ENCODE assay signal across 8 cellular contexts in the genomic region with DNA sequence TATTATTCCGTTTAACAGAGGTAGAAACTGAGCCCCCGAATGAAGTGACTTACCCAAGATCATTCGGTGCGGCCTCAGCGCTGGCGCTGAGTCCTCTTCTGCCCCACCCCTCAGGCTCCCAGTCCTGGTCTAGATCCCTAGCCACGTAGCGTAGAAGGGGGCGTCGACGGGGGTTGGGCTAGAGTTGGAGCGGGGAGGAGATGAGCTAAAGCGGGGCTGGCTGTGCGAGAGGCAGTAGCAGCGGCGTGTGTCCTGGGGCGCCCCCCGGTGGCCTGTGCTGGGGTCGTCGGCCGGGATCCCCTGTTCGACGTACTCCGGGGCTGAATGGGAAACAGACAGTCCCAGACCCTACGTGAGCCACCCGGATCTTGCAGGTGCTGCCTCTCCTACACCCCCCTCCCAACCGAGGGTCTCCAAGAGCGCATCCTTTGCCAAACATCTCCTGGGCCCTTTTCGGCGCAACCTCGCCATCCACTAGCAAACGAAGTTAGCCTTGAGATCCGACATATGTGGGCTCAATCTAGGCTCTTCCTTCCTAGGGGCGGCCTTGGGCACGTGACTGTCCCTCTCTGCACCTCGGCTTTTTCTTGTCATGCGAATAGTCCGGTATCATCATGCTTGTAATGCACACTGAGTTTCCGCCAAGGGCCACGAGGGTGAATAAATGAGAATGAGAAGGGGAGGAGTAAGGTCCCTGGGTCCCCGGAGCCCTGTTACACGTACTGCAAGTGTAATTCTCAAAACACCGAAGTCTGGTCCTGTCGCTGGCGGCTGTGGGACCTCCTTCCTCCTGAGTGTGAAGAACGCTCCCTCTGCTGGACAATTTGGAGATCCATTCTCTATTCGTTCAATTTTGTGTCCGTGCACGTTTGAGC. TPM values are rescaled to one million over a fixed set of nuclear protein-coding genes. Genes with fewer than 3 reads are reported as not detected.
DNase-seq lines count a peak whose midpoint lies in the region; ATAC-seq and TF ChIP-seq lines count a peak whose summit lies in the region.

No MANE protein-coding gene starts in this region.

- no peaks in the 10 kb centered on the region for H4K20me1 ChIP-seq in SU-DHL-6 (ENCODE audit: low read depth, low read length)

- no peaks in the 10 kb centered on the region for H3K4me1 ChIP-seq in cardiac muscle cell (ENCODE audit: low read depth)
- H3K4me1 ChIP-seq in tibial nerve, result peaks cover 0 to 22% (median 8%) of the 10 kb centered on the region in 4 donors

- TF ChIP-seq CTCF in SU-DHL-6 (IDR thresholded peaks at IDR 0.05; ENCODE audit: insufficient read depth, low read length, poor library complexity, severe bottlenecking), result peak; percentile 58
- TF ChIP-seq CTCF in cardiac muscle cell (IDR thresholded peaks at IDR 0.05; ENCODE audit: low read depth, low read length), result peak; percentile 84
- peak; percentile 71 to 83 (median 76) for TF ChIP-seq CTCF in tibial nerve (IDR thresholded peaks at IDR 0.05)

- H2AFZ ChIP-seq in SU-DHL-6 (ENCODE audit: low read depth, low read length, severe bottlenecking), result peak overlapping the region; percentile 80

- no peak overlapping the region for H3K27ac ChIP-seq in SU-DHL-6 (ENCODE audit: low read depth, low read length)
- H3K27ac ChIP-seq in cardiac muscle cell, result no peak overlapping the region
- peak overlapping the region in 1 of 4 donors; percentile 24 for H3K27ac ChIP-seq in tibial nerve

- 2% methylated on average over 46 to 49 of the region's 49 CpGs for WGBS in tibial nerve, 2 donors

- TF ChIP-seq EP300 in tibial nerve (IDR thresholded peaks at IDR 0.05), result no peak

- no peaks in the 10 kb centered on the region for H3K9me3 Mint-ChIP-seq in activated naive CD8-positive, alpha-beta T cell treated with anti-CD3 and anti-CD28 coated beads for 36 hours

- ATAC-seq in HG02588 (IDR thresholded peaks at IDR 0.05; ENCODE audit: unreplicated experiment), result peak; percentile 58

- peaks cover 6% of the 10 kb centered on the region for H3K27me3 Mint-ChIP-seq in activated naive CD8-positive, alpha-beta T cell treated with anti-CD3 and anti-CD28 coated beads for 36 hours

- peak overlapping the region; percentile 12 for H3K4me3 ChIP-seq in SU-DHL-6 (ENCODE audit: insufficient read depth, low read length, poor library complexity, severe bottlenecking)
- H3K4me3 ChIP-seq in cardiac muscle cell, result no peak overlapping the region
- peak overlapping the region; percentile 6 to 38 (median 31) for H3K4me3 ChIP-seq in tibial nerve

- no peaks in the 10 kb centered on the region for H3K36me3 ChIP-seq in SU-DHL-6 (ENCODE audit: low read length)
- H3K36me3 ChIP-seq in cardiac muscle cell, result no peaks in the 10 kb centered on the region
- H3K36me3 ChIP-seq in tibial nerve, result no peaks in the 10 kb centered on the region

- H3K9me3 ChIP-seq in SU-DHL-6 (ENCODE audit: insufficient read depth, low read length) (no peaks in the 10 kb centered on the region), cardiac muscle cell (ENCODE audit: low read depth) (no peaks in the 10 kb centered on the region), tibial nerve (no peaks in the 10 kb centered on the region)

- in situ Hi-C loops in G401 (cut with HindIII; ENCODE audit: low sequenced_read_pairs), result no loop called here

- H3K9ac ChIP-seq in SU-DHL-6 (ENCODE audit: low read length), result peak overlapping the region; percentile 22; the same call in 1 of the 2 replicates

- H3K9me2 ChIP-seq in SU-DHL-6 (replicated peaks; ENCODE audit: insufficient read depth, low read length), result no peaks in the 10 kb centered on the region

- no peaks in the 10 kb centered on the region for H3K79me2 ChIP-seq in SU-DHL-6 (ENCODE audit: insufficient read depth, low read length)

- peak overlapping the region; percentile 51 for H3K4me2 ChIP-seq in SU-DHL-6 (ENCODE audit: low read depth, low read length, poor library complexity, severe bottlenecking)

- no peaks in the 10 kb centered on the region for H3K36me3 Mint-ChIP-seq in activated naive CD8-positive, alpha-beta T cell treated with anti-CD3 and anti-CD28 coated beads for 36 hours

- H3K4me1 Mint-ChIP-seq in activated naive CD8-positive, alpha-beta T cell treated with anti-CD3 and anti-CD28 coated beads for 36 hours, result peaks cover 25% of the 10 kb centered on the region

- H3K27me3 ChIP-seq in SU-DHL-6 (ENCODE audit: low read length) (no peaks in the 10 kb centered on the region), cardiac muscle cell (no peaks in the 10 kb centered on the region), tibial nerve (peaks cover 0 to 52% of the 10 kb centered on the region in 2 donors)

- peak overlapping the region; percentile 81 for H3K4me3 Mint-ChIP-seq in activated naive CD8-positive, alpha-beta T cell treated with anti-CD3 and anti-CD28 coated beads for 36 hours

- no peaks in the 10 kb centered on the region for H3F3A ChIP-seq in SU-DHL-6 (ENCODE audit: insufficient read depth)

- TF ChIP-seq POLR2A in tibial nerve (IDR thresholded peaks at IDR 0.05), result no peak

- peak; percentile 89 for DNase-seq in G401 (ENCODE audit: low spot score)
- peak; percentile 76 for DNase-seq in NCI-H128 (lab: John Stamatoyannopoulos, UW; ENCODE audit: unreplicated experiment)
- peak; percentile 97 for DNase-seq in activated naive CD8-positive, alpha-beta T cell treated with anti-CD3 and anti-CD28 coated beads for 36 hours
- peak; percentile 86 to 95 for DNase-seq in cardiac muscle cell (ENCODE audit: low read depth in 1 of 2, low spot score in 1 of 2)
- peak; percentile 90 for DNase-seq in pons (ENCODE audit: low spot score)
- DNase-seq in tibial nerve (ENCODE audit: low spot score in 2 of 2), result peak; percentile 71 to 87

- H3K27ac Mint-ChIP-seq in activated naive CD8-positive, alpha-beta T cell treated with anti-CD3 and anti-CD28 coated beads for 36 hours, result peak overlapping the region; percentile 84

RNA-seq across cellular contexts. Expression of a gene that starts 47.7 kb away (rescaled TPM):
- 0.80 and 2.8 TPM in 2 replicates for total RNA-seq in G401 (2014; rRNA removed; shearing (Covaris generic))
- total RNA-seq in activated naive CD8-positive, alpha-beta T cell treated with anti-CD3 and anti-CD28 coated beads for 36 hours, result 1 to 10 TPM; 1.3 to 1.6 TPM
- total RNA-seq in cardiac muscle cell (not detected in 2 replicates), tibial nerve (under 1 TPM in 1 of 4 donors, not detected in 3; 0.30 TPM)
- not detected in 2 replicates for polyA plus RNA-seq in cardiac muscle cell

RNA-seq across cellular contexts. Expression of a gene that starts 59.0 kb away (rescaled TPM):
- not detected in 2 replicates for total RNA-seq in G401 (2014; rRNA removed; shearing (Covaris generic))
- not detected for total RNA-seq in activated naive CD8-positive, alpha-beta T cell treated with anti-CD3 and anti-CD28 coated beads for 36 hours
- total RNA-seq in cardiac muscle cell (not detected in 2 replicates), tibial nerve (not detected)
- polyA plus RNA-seq in cardiac muscle cell, result not detected in 2 replicates
